In the genomic region with DNA sequence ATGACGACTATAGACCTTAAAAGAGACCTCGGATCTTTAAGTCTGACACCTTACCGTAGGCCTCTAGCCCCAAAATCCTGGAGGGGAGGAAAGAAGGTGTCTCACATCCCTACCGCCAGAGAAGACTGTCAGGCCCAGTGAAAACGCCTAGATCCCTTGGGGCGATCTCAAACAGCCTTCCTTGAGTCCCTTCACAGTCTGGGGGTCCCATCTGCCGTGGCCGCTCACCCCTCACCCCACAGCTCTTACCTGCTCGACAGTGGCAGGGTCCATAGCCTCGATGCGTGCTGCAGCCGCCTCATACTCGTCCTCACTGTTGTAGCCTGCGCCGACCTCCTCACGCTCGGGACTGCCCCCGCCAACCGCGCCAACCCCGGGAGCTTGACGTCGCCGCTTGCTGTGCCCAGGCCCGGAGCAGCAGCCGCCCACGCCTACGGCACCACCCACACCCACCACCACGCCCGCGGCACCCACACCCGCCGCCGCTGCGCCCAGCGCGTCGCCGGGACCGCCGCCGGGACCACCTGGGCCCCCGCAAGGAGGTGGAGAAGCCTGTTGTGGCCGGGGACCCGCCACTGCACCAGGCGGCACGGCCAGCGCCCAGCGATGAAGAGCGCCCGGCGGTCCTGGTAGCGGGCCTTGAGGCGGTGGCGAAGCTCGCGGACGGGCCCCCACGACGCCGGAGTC, we compare ENCODE assay signal across 6 cellular contexts. TPM values are rescaled to one million over a fixed set of nuclear protein-coding genes. Genes with fewer than 3 reads are reported as not detected.
DNase-seq lines count a peak whose midpoint lies in the region; ATAC-seq and TF ChIP-seq lines count a peak whose summit lies in the region.

No MANE protein-coding gene starts in this region.

- POLR2A ChIA-PET in IMR-90 (lab: Charles Lee; ENCODE audit: unreplicated experiment): interaction anchor here (0.6 kb wide), 1 partner anchor 66 kb away, joined by 3 read pairs; no protein-coding TSS in a partner anchor

- whole genome bisulfite sequencing in IMR-90 (ENCODE audit: extremely low coverage in 2 of 2, insufficient read length in 1 of 2), 2 experiments: 51% methylated on average over 10 of the region's 61 CpGs; no CpG with 5 or more reads in 1 of the 2 experiments
- WGBS in mesendoderm (ENCODE audit: extremely low coverage, insufficient coverage, low lambda C conversion rate): no CpG with 5 or more reads among the region's 61 CpGs

- ATAC-seq in IMR-90 (ENCODE audit: low read depth) (no peak), HG03460 (IDR thresholded peaks at IDR 0.05; ENCODE audit: unreplicated experiment) (no peak)

- H3K27me3 ChIP-seq in IMR-90 (ENCODE audit: control insufficient read depth, insufficient read depth, low read length) (no peaks in the 10 kb centered on the region), mesendoderm (ENCODE audit: insufficient read depth, low read length, poor library complexity) (no peaks in the 10 kb centered on the region)

- H3K9ac ChIP-seq in IMR-90 (ENCODE audit: low read depth, low read length): peak overlapping the region; percentile 83
- peak overlapping the region; percentile 82 for H3K9ac ChIP-seq in mesendoderm (ENCODE audit: low read length)

- H3K4me3 Mint-ChIP-seq in activated naive CD8-positive, alpha-beta T cell treated with anti-CD3 and anti-CD28 coated beads for 36 hours: peak overlapping the region; percentile 85

- CTCF ChIA-PET in IMR-90 (lab: Yijun Ruan, JAX): no interaction called here

- DNase-seq in IMR-90 (no peak), mesendoderm (no peak), NCI-H2029 treated with DMSO at 0.1 percent for 48 hours (lab: John Stamatoyannopoulos, UW) (no peak), NCI-H1694 treated with DMSO at 0.1 percent for 48 hours (lab: John Stamatoyannopoulos, UW) (no peak)
- DNase-seq in activated naive CD8-positive, alpha-beta T cell treated with anti-CD3 and anti-CD28 coated beads for 36 hours: peak; percentile 59

- H2AK5ac ChIP-seq in IMR-90 (ENCODE audit: low read depth, low read length): peak overlapping the region; percentile 75; the same call in 1 of the 2 replicates
- no peak overlapping the region for H2AK5ac ChIP-seq in mesendoderm (ENCODE audit: low read length)

- peaks cover 1% of the 10 kb centered on the region for H3K4me1 ChIP-seq in IMR-90 (ENCODE audit: control insufficient read depth, insufficient read depth, low read length)
- H3K4me1 ChIP-seq in mesendoderm (ENCODE audit: control insufficient read depth, low read depth, low read length): no peaks in the 10 kb centered on the region

- in situ Hi-C loops in IMR-90 (cut with MboI; ENCODE audit: low sequenced_read_pairs): loop anchor here (25.0 kb wide), 1 partner anchor 105 kb away; a partner anchor contains a TSS

- peak overlapping the region; percentile 86 for H3K4me2 ChIP-seq in IMR-90 (ENCODE audit: low read depth, low read length)
- H3K4me2 ChIP-seq in mesendoderm (ENCODE audit: low read length): peak overlapping the region; percentile 59

- TF ChIP-seq RAD21 in IMR-90 (IDR thresholded peaks at IDR 0.05; ENCODE audit: low read length): no peak

- no peak overlapping the region for H2BK120ac ChIP-seq in IMR-90 (ENCODE audit: low read depth, low read length)
- H2BK120ac ChIP-seq in mesendoderm (ENCODE audit: low read depth, low read length): no peak overlapping the region

- H4K91ac ChIP-seq in IMR-90 (ENCODE audit: insufficient read depth, low read depth, low read length): no peak overlapping the region

- no peaks in the 10 kb centered on the region for H3K9me3 Mint-ChIP-seq in activated naive CD8-positive, alpha-beta T cell treated with anti-CD3 and anti-CD28 coated beads for 36 hours

- H4K8ac ChIP-seq in IMR-90 (ENCODE audit: low read depth in 2 of 2, low read length in 2 of 2) (peak overlapping the region in 1 of 2 experiments; percentile 35; a peak in 1 of 4 replicates), mesendoderm (ENCODE audit: low read depth, low read length) (no peak overlapping the region)

- no peak overlapping the region; the same call in 1 of the 2 replicates for H3K56ac ChIP-seq in IMR-90 (ENCODE audit: extremely low read depth, insufficient read depth, low read length)
- H3K56ac ChIP-seq in mesendoderm (ENCODE audit: low read length): peak overlapping the region; percentile 92

- H3K18ac ChIP-seq in IMR-90 (ENCODE audit: low read depth, low read length) (no peak overlapping the region), mesendoderm (ENCODE audit: low read length) (peak overlapping the region; percentile 26)

- no peaks in the 10 kb centered on the region for H3K27me3 Mint-ChIP-seq in activated naive CD8-positive, alpha-beta T cell treated with anti-CD3 and anti-CD28 coated beads for 36 hours

- no peak overlapping the region for H2BK20ac ChIP-seq in IMR-90 (ENCODE audit: low read depth, low read length)

- H3K9me1 ChIP-seq in IMR-90 (ENCODE audit: insufficient read depth, low read length): no peaks in the 10 kb centered on the region; the same call in none of the 2 replicates

- H3K27ac ChIP-seq in IMR-90 (ENCODE audit: insufficient read depth, low read length) (peak overlapping the region; percentile 53), mesendoderm (ENCODE audit: low read depth, low read length) (peak overlapping the region; percentile 83)

- peak overlapping the region; percentile 98 for H2AK9ac ChIP-seq in IMR-90 (replicated peaks; ENCODE audit: low read depth, low read length, poor library complexity)

- H2AFZ ChIP-seq in IMR-90 (replicated peaks; ENCODE audit: low read length, poor library complexity): peak overlapping the region; percentile 98

- H4K5ac ChIP-seq in IMR-90 (ENCODE audit: low read depth, low read length) (no peak overlapping the region), mesendoderm (ENCODE audit: low read length) (no peak overlapping the region)

- no peaks in the 10 kb centered on the region for H3K9me3 ChIP-seq in IMR-90 (ENCODE audit: control insufficient read depth, insufficient read depth, low read length)

- H3K79me2 ChIP-seq in mesendoderm (ENCODE audit: control insufficient read depth, insufficient read depth, low read length): peaks cover 44% of the 10 kb centered on the region

- peak overlapping the region; percentile 83; the same call in 1 of the 2 replicates for H3K23ac ChIP-seq in IMR-90 (ENCODE audit: low read depth, low read length)
- H3K23ac ChIP-seq in mesendoderm (ENCODE audit: low read length): no peak overlapping the region

- peak overlapping the region; percentile 88 for H3K27ac Mint-ChIP-seq in activated naive CD8-positive, alpha-beta T cell treated with anti-CD3 and anti-CD28 coated beads for 36 hours

- peaks cover 25% of the 10 kb centered on the region for H3K36me3 Mint-ChIP-seq in activated naive CD8-positive, alpha-beta T cell treated with anti-CD3 and anti-CD28 coated beads for 36 hours

- BruUV-seq in IMR-90 (replicated peaks; lab: Mats Ljungman, UMichigan): no TSS peak

- H2BK5ac ChIP-seq in IMR-90 (ENCODE audit: low read depth, low read length, poor library complexity, severe bottlenecking) (peak overlapping the region; percentile 36), mesendoderm (ENCODE audit: low read length) (no peak overlapping the region)

- TF ChIP-seq CTCF in IMR-90 (conservative IDR thresholded peaks at IDR 0.05; ENCODE audit: low read depth, low read length): no peak

- H3K4me3 ChIP-seq in IMR-90 (ENCODE audit: insufficient read depth, low read depth, low read length) (peak overlapping the region; percentile 45), mesendoderm (ENCODE audit: low read length) (peak overlapping the region; percentile 42)

- H2BK15ac ChIP-seq in IMR-90 (ENCODE audit: low read depth, low read length): no peak overlapping the region
- no peak overlapping the region for H2BK15ac ChIP-seq in mesendoderm (replicated peaks; ENCODE audit: low read depth)

- no peak overlapping the region for H3K14ac ChIP-seq in IMR-90 (replicated peaks; ENCODE audit: low read depth, low read length)

- H4K20me1 ChIP-seq in IMR-90 (ENCODE audit: insufficient read depth, low read length): peaks cover 25% of the 10 kb centered on the region; the same call in 1 of the 2 replicates

- no peak for TF ChIP-seq POLR2A in IMR-90 (IDR thresholded peaks at IDR 0.05; ENCODE audit: low read depth, low read length)

- peaks cover 4 to 51% of the 10 kb centered on the region in 2 experiments; a peak in 3 of 4 replicates for H3K79me1 ChIP-seq in IMR-90 (ENCODE audit: low read depth in 1 of 2, low read length in 2 of 2)
- no peaks in the 10 kb centered on the region for H3K79me1 ChIP-seq in mesendoderm (ENCODE audit: low read length)

- H3K4ac ChIP-seq in IMR-90 (ENCODE audit: low read depth, low read length): peak overlapping the region; percentile 81
- H3K4ac ChIP-seq in mesendoderm (ENCODE audit: low read depth, low read length): no peak overlapping the region

- H3K4me1 Mint-ChIP-seq in activated naive CD8-positive, alpha-beta T cell treated with anti-CD3 and anti-CD28 coated beads for 36 hours: peaks cover 44% of the 10 kb centered on the region

- dilution Hi-C loops in IMR-90 (cut with HindIII; ENCODE audit: low sequenced_read_pairs, unreplicated experiment): no loop called here

- intact Hi-C loops in IMR-90 (cut with micrococcal nuclease): no loop called here

- H3K36me3 ChIP-seq in IMR-90 (ENCODE audit: control insufficient read depth, insufficient read depth, low read length) (peaks cover 12% of the 10 kb centered on the region; the same call in 1 of the 2 replicates), mesendoderm (ENCODE audit: control insufficient read depth, insufficient read depth, low read length) (no peaks in the 10 kb centered on the region)

RNA-seq across cellular contexts. Expression of a gene that starts 0.5 kb away (rescaled TPM):
- total RNA-seq in IMR-90 (2012; rRNA removed): 30.6 and 31.7 TPM in 2 replicates
- 48.3 and 50.4 TPM in 2 replicates for polyA plus RNA-seq in IMR-90 (2012; rRNA removed)
- polyA plus RNA-seq in IMR-90 (2012; cell fraction: cytosol; rRNA removed): 38.0 and 48.9 TPM in 2 replicates
- polyA plus RNA-seq in IMR-90 (2012; cell fraction: nucleus; rRNA removed; ENCODE audit: low replicate concordance): 99.0 and 150 TPM in 2 replicates
- total RNA-seq in activated naive CD8-positive, alpha-beta T cell treated with anti-CD3 and anti-CD28 coated beads for 36 hours: 10 to 100 TPM; 57.3 to 59.5 TPM
- polyA plus RNA-seq in mesendoderm (2013, experiment 1 of 2): 36.6 TPM
- 35.8 TPM for polyA plus RNA-seq in mesendoderm (2013, experiment 2 of 2)

RNA-seq across cellular contexts. Expression of a gene that starts 14.8 kb away (rescaled TPM):
- total RNA-seq in IMR-90 (2012; rRNA removed): 0.28 and 0.36 TPM in 2 replicates
- 1.8 and 1.9 TPM in 2 replicates for polyA plus RNA-seq in IMR-90 (2012; rRNA removed)
- polyA plus RNA-seq in IMR-90 (2012; cell fraction: cytosol; rRNA removed): 1.0 and 2.2 TPM in 2 replicates
- 5.1 and 6.4 TPM in 2 replicates for polyA plus RNA-seq in IMR-90 (2012; cell fraction: nucleus; rRNA removed; ENCODE audit: low replicate concordance)
- total RNA-seq in activated naive CD8-positive, alpha-beta T cell treated with anti-CD3 and anti-CD28 coated beads for 36 hours: 1 to 10 TPM; 1.2 to 1.3 TPM
- polyA plus RNA-seq in mesendoderm (2013, experiment 1 of 2): 1.4 TPM
- polyA plus RNA-seq in mesendoderm (2013, experiment 2 of 2): 1.6 TPM

RNA-seq across cellular contexts. Expression of a gene that starts 38.0 kb away (rescaled TPM):
- 6.9 and 7.3 TPM in 2 replicates for total RNA-seq in IMR-90 (2012; rRNA removed)
- polyA plus RNA-seq in IMR-90 (2012; rRNA removed): 8.1 and 9.4 TPM in 2 replicates
- 4.8 and 6.5 TPM in 2 replicates for polyA plus RNA-seq in IMR-90 (2012; cell fraction: cytosol; rRNA removed)
- polyA plus RNA-seq in IMR-90 (2012; cell fraction: nucleus; rRNA removed; ENCODE audit: low replicate concordance): 19.3 and 20.5 TPM in 2 replicates
- total RNA-seq in activated naive CD8-positive, alpha-beta T cell treated with anti-CD3 and anti-CD28 coated beads for 36 hours: 100 to 1,000 TPM; 213 to 219 TPM
- polyA plus RNA-seq in mesendoderm (2013, experiment 1 of 2): 55.7 TPM
- polyA plus RNA-seq in mesendoderm (2013, experiment 2 of 2): 57.8 TPM

RNA-seq across cellular contexts. Expression of a gene that starts 45.2 kb away (rescaled TPM):
- total RNA-seq in IMR-90 (2012; rRNA removed): 17.9 and 20.8 TPM in 2 replicates
- polyA plus RNA-seq in IMR-90 (2012; rRNA removed): 21.4 and 25.0 TPM in 2 replicates
- polyA plus RNA-seq in IMR-90 (2012; cell fraction: cytosol; rRNA removed): 14.3 and 14.7 TPM in 2 replicates
- polyA plus RNA-seq in IMR-90 (2012; cell fraction: nucleus; rRNA removed; ENCODE audit: low replicate concordance): 70.1 and 115 TPM in 2 replicates
- 10 to 100 TPM; 53.7 to 54.3 TPM for total RNA-seq in activated naive CD8-positive, alpha-beta T cell treated with anti-CD3 and anti-CD28 coated beads for 36 hours
- polyA plus RNA-seq in mesendoderm (2013, experiment 1 of 2): 16.5 TPM
- polyA plus RNA-seq in mesendoderm (2013, experiment 2 of 2): 17.5 TPM

RNA-seq across cellular contexts. Expression of a gene that starts 45.4 kb away (rescaled TPM):
- 10.8 and 12.5 TPM in 2 replicates for total RNA-seq in IMR-90 (2012; rRNA removed)
- 48.3 and 53.0 TPM in 2 replicates for polyA plus RNA-seq in IMR-90 (2012; rRNA removed)
- 51.6 and 70.4 TPM in 2 replicates for polyA plus RNA-seq in IMR-90 (2012; cell fraction: cytosol; rRNA removed)
- polyA plus RNA-seq in IMR-90 (2012; cell fraction: nucleus; rRNA removed; ENCODE audit: low replicate concordance): 27.3 and 57.6 TPM in 2 replicates
- total RNA-seq in activated naive CD8-positive, alpha-beta T cell treated with anti-CD3 and anti-CD28 coated beads for 36 hours: 10 to 100 TPM; 20.8 to 24.0 TPM
- polyA plus RNA-seq in mesendoderm (2013, experiment 1 of 2): 15.8 TPM
- polyA plus RNA-seq in mesendoderm (2013, experiment 2 of 2): 15.7 TPM

Comparison
In these comparisons a context has a peak if more than half of its experiments do, and no peak if none do; other contexts are left out.
1. RNA of a gene that starts 38.0 kb away (total RNA-seq): 213 to 219 TPM in activated naive CD8-positive, alpha-beta T cell treated with anti-CD3 and anti-CD28 coated beads for 36 hours; 6.9 to 7.3 TPM in IMR-90; every median in the first group is over 10 times any median in the second.